26 cellular contexts compared by ENCODE assay signal in the genomic region with DNA sequence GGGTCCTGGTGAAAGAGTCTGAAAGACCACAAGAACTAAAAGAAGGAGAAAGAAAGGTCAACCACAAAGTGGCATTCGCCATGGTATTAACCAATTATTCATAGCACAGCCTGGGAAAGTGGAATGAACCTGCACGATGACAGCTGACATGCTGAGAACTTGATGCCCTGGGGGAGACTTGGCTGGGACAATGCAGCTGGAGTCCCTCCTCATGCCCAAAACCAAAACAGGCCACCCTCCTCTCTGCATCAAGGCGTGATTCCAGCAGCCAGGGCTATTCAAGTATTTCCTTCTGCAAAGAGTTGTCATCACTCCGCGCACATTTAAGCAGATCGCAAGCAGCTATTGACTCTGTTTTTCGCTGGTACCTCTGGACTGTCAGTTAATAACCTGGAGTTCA.
"Had no signal": no experiment of that assay in that cellular context is flagged by ENCODE, and none has a peak within 500 bp of the region (broad histone marks: within the 10 kb centered on the region; RNA-seq: fewer than 3 reads in every experiment).

No MANE protein-coding gene starts in this region.

- H3K36me3 ChIP-seq: colonic mucosa, esophagus muscularis mucosa, neutrophil, pancreas, stomach, thyroid gland had no signal

- H3K27ac ChIP-seq: colonic mucosa, esophagus muscularis mucosa, neutrophil, pancreas, stomach, thyroid gland had no signal

- H3K9me3 Mint-ChIP-seq: dendritic cell treated with granulocyte-macrophage colony-stimulating factor and Interleukin-4, amounts not matched to agents 40 ng/mL and 50 ng/mL, for 4 days; immature natural killer cell; natural killer cell; neural crest cell; stimulated activated effector memory CD8-positive, alpha-beta T cell treated with anti-CD3 and anti-CD28 coated beads, Interleukin-12 subunit alpha, Interleukin-12 subunit beta, amount 100 ng/mL, for 72 hours; type B pancreatic cell had no signal

- H3K27me3 ChIP-seq: colonic mucosa, pancreas, stomach, thyroid gland had no signal

- H3K4me1 ChIP-seq: colonic mucosa, esophagus muscularis mucosa, pancreas, stomach had no signal

- H3K9me3 ChIP-seq: colonic mucosa, neutrophil, pancreas, thyroid gland had no signal

- H3K4me1 Mint-ChIP-seq: immature natural killer cell; memory B cell; natural killer cell; stimulated activated effector memory CD8-positive, alpha-beta T cell treated with anti-CD3 and anti-CD28 coated beads, Interleukin-12 subunit alpha, Interleukin-12 subunit beta, amount 100 ng/mL, for 72 hours had no signal

- DNase-seq: colonic mucosa; effector CD8-positive, alpha-beta T cell; foreskin melanocyte; glutamatergic neuron; hypothalamus; immature natural killer cell; islet precursor cell; kidney glomerular epithelial cell; left colon; natural killer cell; pancreas; retina; stimulated activated CD4-positive, alpha-beta T cell treated with anti-CD3 and anti-CD28 coated beads, Interleukin-2, amount 100 ng/mL, for 24 hours; stimulated activated CD4-positive, alpha-beta T cell treated with anti-CD3 and anti-CD28 coated beads, Interleukin-4, amount 100 ng/mL, for 24 hours; stimulated activated naive CD4-positive, alpha-beta T cell treated with Interleukin-2 at 50 U/mL for 16 hours; stomach; thyroid gland had no signal

- H3K4me3 Mint-ChIP-seq: dendritic cell treated with granulocyte-macrophage colony-stimulating factor and Interleukin-4, amounts not matched to agents 40 ng/mL and 50 ng/mL, for 4 days; immature natural killer cell; memory B cell; natural killer cell; neural crest cell; stimulated activated effector memory CD8-positive, alpha-beta T cell treated with anti-CD3 and anti-CD28 coated beads, Interleukin-12 subunit alpha, Interleukin-12 subunit beta, amount 100 ng/mL, for 72 hours; type B pancreatic cell had no signal

- H3K27ac Mint-ChIP-seq: dendritic cell treated with granulocyte-macrophage colony-stimulating factor and Interleukin-4, amounts not matched to agents 40 ng/mL and 50 ng/mL, for 4 days; immature natural killer cell; memory B cell; natural killer cell; stimulated activated effector memory CD8-positive, alpha-beta T cell treated with anti-CD3 and anti-CD28 coated beads, Interleukin-12 subunit alpha, Interleukin-12 subunit beta, amount 100 ng/mL, for 72 hours; type B pancreatic cell had no signal

- H3K4me3 ChIP-seq: colonic mucosa, esophagus muscularis mucosa, lung, pancreas, stomach, thyroid gland had no signal

- ATAC-seq: left colon, natural killer cell, pancreas, sciatic nerve had no signal

- H3K36me3 Mint-ChIP-seq: immature natural killer cell; memory B cell; natural killer cell; stimulated activated effector memory CD8-positive, alpha-beta T cell treated with anti-CD3 and anti-CD28 coated beads, Interleukin-12 subunit alpha, Interleukin-12 subunit beta, amount 100 ng/mL, for 72 hours had no signal
